1 cellular context compared by ENCODE assay signal in genomic region chr10:62541811-62542210, GRCh38.
TF ChIP-seq lines count a peak whose summit lies in the region.

No MANE protein-coding gene starts in this region.

TF ChIP-seq in H1, 55 proteins besides CTCF, POLR2A, EP300 and RAD21:
- TF ChIP-seq HDAC2 (IDR thresholded peaks at IDR 0.05; ENCODE audit: borderline replicate concordance in 1 of 2, low read depth in 2 of 2, low read length in 2 of 2) = no peak
- TF ChIP-seq SIN3A (conservative IDR thresholded peaks at IDR 0.05 in 1 of 2, IDR thresholded peaks at IDR 0.05 in 1 of 2; ENCODE audit: low read depth in 1 of 2, low read length in 2 of 2) = no peak
- no peak for TF ChIP-seq BACH1 (IDR thresholded peaks at IDR 0.05; ENCODE audit: low read length)
- no peak for TF ChIP-seq TAF1 (IDR thresholded peaks at IDR 0.05; ENCODE audit: low read depth, low read length)
- no peak for TF ChIP-seq SIRT6 (IDR thresholded peaks at IDR 0.05; ENCODE audit: low read length)
- no peak for TF ChIP-seq RBBP5 (IDR thresholded peaks at IDR 0.05; ENCODE audit: borderline replicate concordance, low read depth, low read length)
- TF ChIP-seq NRF1 (IDR thresholded peaks at IDR 0.05; ENCODE audit: low read depth, low read length) = no peak
- no peak for TF ChIP-seq TCF12 (IDR thresholded peaks at IDR 0.05; ENCODE audit: low read depth, low read length)
- TF ChIP-seq BCL11A (IDR thresholded peaks at IDR 0.05; ENCODE audit: low read depth in 2 of 2, low read length in 2 of 2) = no peak
- TF ChIP-seq GTF2F1 (IDR thresholded peaks at IDR 0.05; ENCODE audit: borderline replicate concordance, low read depth, low read length) = no peak
- TF ChIP-seq USF2 (IDR thresholded peaks at IDR 0.05; ENCODE audit: low read length) = no peak
- no peak for TF ChIP-seq CREB1 (IDR thresholded peaks at IDR 0.05)
- no peak for TF ChIP-seq RXRA (IDR thresholded peaks at IDR 0.05; ENCODE audit: insufficient read depth, low read depth, low read length)
- no peak for TF ChIP-seq CBX8 (IDR thresholded peaks at IDR 0.05; ENCODE audit: borderline replicate concordance, low read depth, low read length)
